In the genomic region with DNA sequence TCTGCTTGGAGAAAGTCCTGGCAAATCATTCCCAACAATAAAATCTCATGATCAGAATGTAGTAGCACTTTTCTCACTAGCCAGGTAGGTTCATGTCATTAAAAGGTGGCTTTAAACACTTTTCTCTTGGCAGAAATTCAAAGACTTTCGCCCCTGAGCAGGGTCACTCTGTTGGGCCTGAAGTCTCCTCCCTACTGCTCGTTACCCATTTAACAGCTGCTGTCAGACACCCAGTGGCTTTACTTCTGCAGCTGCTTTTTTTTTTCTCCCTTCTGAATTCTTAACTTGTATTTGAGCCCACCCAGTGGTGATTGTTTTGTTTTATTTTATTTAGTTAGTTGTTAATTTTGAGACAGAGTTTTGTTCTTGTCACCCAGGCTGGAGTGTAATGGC, we compare ENCODE assay signal across 17 cellular contexts.
"Had no signal": no experiment of that assay in that cellular context is flagged by ENCODE, and none has a peak within 500 bp of the region (broad histone marks: within the 10 kb centered on the region; RNA-seq: fewer than 3 reads in every experiment).

No MANE protein-coding gene starts in this region.

- H3K27me3 ChIP-seq: stomach, upper lobe of left lung had no signal

- H3K4me3 Mint-ChIP-seq: activated naive CD8-positive, alpha-beta T cell; dendritic cell treated with granulocyte-macrophage colony-stimulating factor and Interleukin-4, amounts not matched to agents 40 ng/mL and 50 ng/mL, for 4 days; stimulated activated effector memory CD8-positive, alpha-beta T cell treated with anti-CD3 and anti-CD28 coated beads, Interleukin-12 subunit alpha, Interleukin-12 subunit beta, amount 100 ng/mL, for 72 hours; T-helper 1 cell treated with Interleukin-12 subunit alpha and Interleukin-12 subunit beta and Interleukin-4 antibody, amounts not matched to agents 30 μg/mL and 1 μg/mL, for 36 hours had no signal

- H3K36me3 Mint-ChIP-seq: stimulated activated effector memory CD8-positive, alpha-beta T cell treated with anti-CD3 and anti-CD28 coated beads, Interleukin-12 subunit alpha, Interleukin-12 subunit beta, amount 100 ng/mL, for 72 hours had no signal

- H3K4me1 Mint-ChIP-seq: stimulated activated effector memory CD8-positive, alpha-beta T cell treated with anti-CD3 and anti-CD28 coated beads, Interleukin-12 subunit alpha, Interleukin-12 subunit beta, amount 100 ng/mL, for 72 hours had no signal

- DNase-seq: activated CD4-positive, alpha-beta T cell treated with anti-CD3 and anti-CD28 coated beads for 1 hour; activated gamma-delta T cell; effector CD8-positive, alpha-beta T cell; heart left ventricle; mesenchymal stem cell; right cardiac atrium; stimulated activated CD4-positive, alpha-beta T cell treated with anti-CD3 and anti-CD28 coated beads, Interleukin-4, amount 100 ng/mL, for 24 hours; stomach; upper lobe of left lung; WERI-Rb-1 had no signal

- H3K4me1 ChIP-seq: gastroesophageal sphincter, heart left ventricle, upper lobe of left lung had no signal

- H3K27me3 Mint-ChIP-seq: progenitor cell of endocrine pancreas had no signal

- H3K4me2 ChIP-seq: smooth muscle cell had no signal

- H3K27ac ChIP-seq: gastroesophageal sphincter, heart left ventricle, stomach, upper lobe of left lung, WERI-Rb-1 had no signal

- H3K9me3 ChIP-seq: upper lobe of left lung had no signal

- H3K27ac Mint-ChIP-seq: activated naive CD8-positive, alpha-beta T cell; dendritic cell treated with granulocyte-macrophage colony-stimulating factor and Interleukin-4, amounts not matched to agents 40 ng/mL and 50 ng/mL, for 4 days; stimulated activated effector memory CD8-positive, alpha-beta T cell treated with anti-CD3 and anti-CD28 coated beads, Interleukin-12 subunit alpha, Interleukin-12 subunit beta, amount 100 ng/mL, for 72 hours; T-helper 1 cell treated with Interleukin-12 subunit alpha and Interleukin-12 subunit beta and Interleukin-4 antibody, amounts not matched to agents 30 μg/mL and 1 μg/mL, for 36 hours had no signal
